In the genomic region with DNA sequence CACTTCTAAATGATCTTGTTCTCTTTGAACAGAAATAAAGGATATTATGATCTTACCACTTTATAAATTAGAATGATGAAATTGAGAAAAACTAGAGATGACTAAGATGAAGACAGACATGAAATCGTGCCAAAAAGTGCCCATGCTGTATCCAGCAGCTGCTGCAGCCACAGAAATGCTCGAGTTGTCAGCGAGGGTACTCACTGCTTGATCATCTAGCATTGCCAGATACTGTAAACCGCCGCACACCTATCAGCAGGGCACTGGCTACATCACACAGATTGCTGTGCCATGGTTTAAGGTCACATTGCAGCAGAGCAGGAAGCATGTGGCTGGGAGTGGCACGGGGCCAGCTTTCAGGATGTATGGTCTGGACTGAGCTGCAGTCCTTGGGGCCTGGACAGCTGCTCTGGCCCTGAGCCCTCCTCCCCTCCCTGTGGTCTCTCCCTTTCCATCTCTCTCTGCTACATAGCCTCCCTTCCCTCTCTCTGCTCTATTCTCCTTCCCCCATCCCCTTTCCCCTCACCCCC, we compare ENCODE assay signal across 1 cellular context.
TF ChIP-seq lines count a peak whose summit lies in the region.

No MANE protein-coding gene starts in this region.

TF ChIP-seq in K562, 482 proteins besides CTCF, POLR2A, EP300 and RAD21 (continued from another document):
- TF ChIP-seq, protein P1, sequence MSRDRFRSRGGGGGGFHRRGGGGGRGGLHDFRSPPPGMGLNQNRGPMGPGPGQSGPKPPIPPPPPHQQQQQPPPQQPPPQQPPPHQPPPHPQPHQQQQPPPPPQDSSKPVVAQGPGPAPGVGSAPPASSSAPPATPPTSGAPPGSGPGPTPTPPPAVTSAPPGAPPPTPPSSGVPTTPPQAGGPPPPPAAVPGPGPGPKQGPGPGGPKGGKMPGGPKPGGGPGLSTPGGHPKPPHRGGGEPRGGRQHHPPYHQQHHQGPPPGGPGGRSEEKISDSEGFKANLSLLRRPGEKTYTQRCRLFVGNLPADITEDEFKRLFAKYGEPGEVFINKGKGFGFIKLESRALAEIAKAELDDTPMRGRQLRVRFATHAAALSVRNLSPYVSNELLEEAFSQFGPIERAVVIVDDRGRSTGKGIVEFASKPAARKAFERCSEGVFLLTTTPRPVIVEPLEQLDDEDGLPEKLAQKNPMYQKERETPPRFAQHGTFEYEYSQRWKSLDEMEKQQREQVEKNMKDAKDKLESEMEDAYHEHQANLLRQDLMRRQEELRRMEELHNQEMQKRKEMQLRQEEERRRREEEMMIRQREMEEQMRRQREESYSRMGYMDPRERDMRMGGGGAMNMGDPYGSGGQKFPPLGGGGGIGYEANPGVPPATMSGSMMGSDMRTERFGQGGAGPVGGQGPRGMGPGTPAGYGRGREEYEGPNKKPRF (IDR thresholded peaks at IDR 0.05; ENCODE audit: low read depth, low read length) = no peak
- TF ChIP-seq, protein P2, sequence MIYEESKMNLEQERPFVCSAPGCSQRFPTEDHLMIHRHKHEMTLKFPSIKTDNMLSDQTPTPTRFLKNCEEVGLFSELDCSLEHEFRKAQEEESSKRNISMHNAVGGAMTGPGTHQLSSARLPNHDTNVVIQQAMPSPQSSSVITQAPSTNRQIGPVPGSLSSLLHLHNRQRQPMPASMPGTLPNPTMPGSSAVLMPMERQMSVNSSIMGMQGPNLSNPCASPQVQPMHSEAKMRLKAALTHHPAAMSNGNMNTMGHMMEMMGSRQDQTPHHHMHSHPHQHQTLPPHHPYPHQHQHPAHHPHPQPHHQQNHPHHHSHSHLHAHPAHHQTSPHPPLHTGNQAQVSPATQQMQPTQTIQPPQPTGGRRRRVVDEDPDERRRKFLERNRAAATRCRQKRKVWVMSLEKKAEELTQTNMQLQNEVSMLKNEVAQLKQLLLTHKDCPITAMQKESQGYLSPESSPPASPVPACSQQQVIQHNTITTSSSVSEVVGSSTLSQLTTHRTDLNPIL (CRISPR knock-in tag; IDR thresholded peaks at IDR 0.05) = no peak
- TF ChIP-seq, protein P3, sequence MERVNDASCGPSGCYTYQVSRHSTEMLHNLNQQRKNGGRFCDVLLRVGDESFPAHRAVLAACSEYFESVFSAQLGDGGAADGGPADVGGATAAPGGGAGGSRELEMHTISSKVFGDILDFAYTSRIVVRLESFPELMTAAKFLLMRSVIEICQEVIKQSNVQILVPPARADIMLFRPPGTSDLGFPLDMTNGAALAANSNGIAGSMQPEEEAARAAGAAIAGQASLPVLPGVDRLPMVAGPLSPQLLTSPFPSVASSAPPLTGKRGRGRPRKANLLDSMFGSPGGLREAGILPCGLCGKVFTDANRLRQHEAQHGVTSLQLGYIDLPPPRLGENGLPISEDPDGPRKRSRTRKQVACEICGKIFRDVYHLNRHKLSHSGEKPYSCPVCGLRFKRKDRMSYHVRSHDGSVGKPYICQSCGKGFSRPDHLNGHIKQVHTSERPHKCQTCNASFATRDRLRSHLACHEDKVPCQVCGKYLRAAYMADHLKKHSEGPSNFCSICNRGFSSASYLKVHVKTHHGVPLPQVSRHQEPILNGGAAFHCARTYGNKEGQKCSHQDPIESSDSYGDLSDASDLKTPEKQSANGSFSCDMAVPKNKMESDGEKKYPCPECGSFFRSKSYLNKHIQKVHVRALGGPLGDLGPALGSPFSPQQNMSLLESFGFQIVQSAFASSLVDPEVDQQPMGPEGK (CRISPR knock-in tag; IDR thresholded peaks at IDR 0.05; ENCODE audit: borderline replicate concordance) = no peak
